In genomic region chr2:207311316-207312005, GRCh38 we compare ENCODE assay signal across 9 cellular contexts.
DNase-seq lines count a peak whose midpoint lies in the region; ATAC-seq, FAIRE-seq and TF ChIP-seq lines count a peak whose summit lies in the region.
"Had no signal": no experiment of that assay in that cellular context is flagged by ENCODE, and none has a peak within 500 bp of the region (broad histone marks: within the 10 kb centered on the region; RNA-seq: fewer than 3 reads in every experiment).

No MANE protein-coding gene starts in this region.

- peaks cover 27% of the 10 kb centered on the region for H3K4me1 Mint-ChIP-seq in MCF 10A (ENCODE audit: insufficient read depth, unreplicated experiment)
- peaks cover 26% of the 10 kb centered on the region for H3K4me1 Mint-ChIP-seq in activated naive CD8-positive, alpha-beta T cell treated with anti-CD3 and anti-CD28 coated beads, Interleukin-2, amount 50 U/mL, for 24 hours
- H3K4me1 Mint-ChIP-seq: central memory CD8-positive, alpha-beta T cell had no signal

- H3K9me3 Mint-ChIP-seq in MCF 10A (ENCODE audit: unreplicated experiment) = no peaks in the 10 kb centered on the region
- H3K9me3 Mint-ChIP-seq in activated naive CD8-positive, alpha-beta T cell treated with anti-CD3 and anti-CD28 coated beads, Interleukin-2, amount 50 U/mL, for 24 hours = peaks cover 4% of the 10 kb centered on the region
- H3K9me3 Mint-ChIP-seq: central memory CD8-positive, alpha-beta T cell had no signal

- no peaks in the 10 kb centered on the region for H3K4me1 ChIP-seq in breast epithelium
- peaks cover 0 to 7% (median 0%) of the 10 kb centered on the region in 4 donors for H3K4me1 ChIP-seq in tibial artery

- H3K4me3 ChIP-seq in breast epithelium = no peak overlapping the region
- no peak overlapping the region for H3K4me3 ChIP-seq in tibial artery

- H3K27ac ChIP-seq in breast epithelium = peak overlapping the region in 1 of 2 donors; percentile 61
- no peak overlapping the region for H3K27ac ChIP-seq in tibial artery

- DNase-seq in MCF 10A (ENCODE audit: unreplicated experiment) (peak; percentile 97), breast epithelium (ENCODE audit: low spot score in 2 of 2) (no peak), NCI-H1694 (lab: John Stamatoyannopoulos, UW) (peak; percentile 81), tibial artery (peak; percentile 61 to 67), putamen (ENCODE audit: low spot score) (no peak)
- peak; percentile 36 for DNase-seq in activated naive CD8-positive, alpha-beta T cell treated with anti-CD3 and anti-CD28 coated beads, Interleukin-2, amount 50 U/mL, for 24 hours

- H3K36me3 Mint-ChIP-seq in MCF 10A (ENCODE audit: insufficient read depth, unreplicated experiment) = peaks cover 4% of the 10 kb centered on the region
- no peaks in the 10 kb centered on the region for H3K36me3 Mint-ChIP-seq in activated naive CD8-positive, alpha-beta T cell treated with anti-CD3 and anti-CD28 coated beads, Interleukin-2, amount 50 U/mL, for 24 hours (ENCODE audit: low read depth)

- POLR2A ChIA-PET in MCF 10A (lab: Yijun Ruan, JAX) = interaction anchor here (1.2 to 2.1 kb wide), 2 partner anchors 22 to 52 kb away, joined by 4 to 9 read pairs; no protein-coding TSS in a partner anchor

- no peaks in the 10 kb centered on the region for H3K36me3 ChIP-seq in breast epithelium
- H3K36me3 ChIP-seq in tibial artery = no peaks in the 10 kb centered on the region

- H3K4me3 Mint-ChIP-seq in MCF 10A (ENCODE audit: unreplicated experiment) = no peak overlapping the region
- H3K4me3 Mint-ChIP-seq in activated naive CD8-positive, alpha-beta T cell treated with anti-CD3 and anti-CD28 coated beads, Interleukin-2, amount 50 U/mL, for 24 hours = no peak overlapping the region
- H3K4me3 Mint-ChIP-seq: central memory CD8-positive, alpha-beta T cell had no signal

- no peaks in the 10 kb centered on the region for H3K27me3 Mint-ChIP-seq in MCF 10A (ENCODE audit: insufficient read depth, unreplicated experiment)
- H3K27me3 Mint-ChIP-seq in activated naive CD8-positive, alpha-beta T cell treated with anti-CD3 and anti-CD28 coated beads, Interleukin-2, amount 50 U/mL, for 24 hours = no peaks in the 10 kb centered on the region
- H3K27me3 Mint-ChIP-seq: central memory CD8-positive, alpha-beta T cell had no signal

- FAIRE-seq in islet of Langerhans (lab: Jason Lieb, UNC) = peak; percentile 93

- H3K27me3 ChIP-seq in breast epithelium (no peaks in the 10 kb centered on the region), tibial artery (no peaks in the 10 kb centered on the region)

- BruUV-seq in MCF 10A (replicated peaks; lab: Mats Ljungman, UMichigan) = no TSS peak

- H3K9me3 ChIP-seq in breast epithelium (no peaks in the 10 kb centered on the region), tibial artery (no peaks in the 10 kb centered on the region)

- peak; percentile 23 for TF ChIP-seq CTCF in MCF 10A (IDR thresholded peaks at IDR 0.05; ENCODE audit: unreplicated experiment)
- no peak for TF ChIP-seq CTCF in breast epithelium (IDR thresholded peaks at IDR 0.05)
- TF ChIP-seq CTCF in tibial artery (IDR thresholded peaks at IDR 0.05) = no peak

- H3K27ac Mint-ChIP-seq in MCF 10A (ENCODE audit: low read depth, unreplicated experiment) = peak overlapping the region; percentile 74
- peak overlapping the region; percentile 85 for H3K27ac Mint-ChIP-seq in activated naive CD8-positive, alpha-beta T cell treated with anti-CD3 and anti-CD28 coated beads, Interleukin-2, amount 50 U/mL, for 24 hours

- CTCF ChIA-PET in MCF 10A (lab: Yijun Ruan, JAX) = interaction anchor here (0.6 to 1.2 kb wide), 2 partner anchors 42 to 162 kb away, joined by 3 to 4 read pairs; no protein-coding TSS in a partner anchor

- intact Hi-C loops in MCF 10A (cut with micrococcal nuclease) (loop anchor here (1.0 to 5.0 kb wide), 5 partner anchors 57 to 162 kb away; partner anchors contain the start of gene KLF7), breast epithelium (cut with DNase I; ENCODE audit: low total_unique reads) (no loop called here), tibial artery (cut with DNase I; ENCODE audit: low total_unique reads) (no loop called here)

- TF ChIP-seq POLR2A in breast epithelium (IDR thresholded peaks at IDR 0.05) = no peak

- peak; percentile 91 for ATAC-seq in HG02610 (IDR thresholded peaks at IDR 0.05; ENCODE audit: unreplicated experiment)
- ATAC-seq in activated naive CD8-positive, alpha-beta T cell treated with anti-CD3 and anti-CD28 coated beads, Interleukin-2, amount 50 U/mL, for 24 hours = peak; percentile 99

Comparison
In these comparisons a context has a peak if more than half of its experiments do, and no peak if none do; other contexts are left out.
1. DNase-seq: peak in MCF 10A (single experiment), NCI-H1694 (single experiment), activated naive CD8-positive, alpha-beta T cell treated with anti-CD3 and anti-CD28 coated beads, Interleukin-2, amount 50 U/mL, for 24 hours (single experiment) and tibial artery (2 of 2); none in breast epithelium (0 of 2) and putamen (single experiment).